18 cellular contexts compared by ENCODE assay signal in genomic region chr15:62909257-62909656, GRCh38.
A peak's percentile ranks its signal among the peaks of the same experiment; 100 is the strongest.
DNase-seq lines count a peak whose midpoint lies in the region; ATAC-seq and TF ChIP-seq lines count a peak whose summit lies in the region.
"Had no signal": no experiment of that assay in that cellular context is flagged by ENCODE, and none has a peak within 500 bp of the region (broad histone marks: within the 10 kb centered on the region; RNA-seq: fewer than 3 reads in every experiment).

No MANE protein-coding gene starts in this region.

- no peak overlapping the region for H2AFZ ChIP-seq in HCT116 (ENCODE audit: low read depth, low read length, poor library complexity, severe bottlenecking)
- no peak overlapping the region for H2AFZ ChIP-seq in Karpas-422 (ENCODE audit: low read length)

- no peak overlapping the region for H3K4me2 ChIP-seq in HCT116 (ENCODE audit: low read length)
- no peak overlapping the region for H3K4me2 ChIP-seq in Karpas-422 (ENCODE audit: low read depth, low read length, poor library complexity, severe bottlenecking)
- H3K4me2 ChIP-seq: SK-N-SH had no signal

- TF ChIP-seq CTCF in HCT116 (IDR thresholded peaks at IDR 0.05 in 2 of 3, conservative IDR thresholded peaks at IDR 0.05 in 1 of 3; ENCODE audit: borderline replicate concordance in 1 of 3, insufficient read depth in 1 of 3, low read depth in 2 of 3, low read length in 2 of 3) (no peak), upper lobe of left lung (IDR thresholded peaks at IDR 0.05) (no peak)

- BruUV-seq in HCT116 (replicated peaks; lab: Mats Ljungman, UMichigan): no TSS peak

- no peak overlapping the region for H3K9ac ChIP-seq in HCT116 (ENCODE audit: low read length)
- H3K9ac ChIP-seq in Karpas-422 (ENCODE audit: low read length): no peak overlapping the region
- H3K9ac ChIP-seq: SK-N-SH had no signal

- H3K9me2 ChIP-seq in HCT116 (ENCODE audit: insufficient read depth) (no peaks in the 10 kb centered on the region), Karpas-422 (replicated peaks; ENCODE audit: insufficient read depth, low read length) (no peaks in the 10 kb centered on the region)
- H3K9me2 ChIP-seq: SK-N-SH had no signal

- ATAC-seq in HCT116 (peak; percentile 38; the same call in 1 of the 2 replicates), left colon (peak; percentile 30), GM21529 (IDR thresholded peaks at IDR 0.05; ENCODE audit: unreplicated experiment) (no peak), upper lobe of left lung (ENCODE audit: low FRiP score in 2 of 2) (no peak)
- ATAC-seq: GM12878 had no signal

- intact Hi-C loops in HCT116 (cut with micrococcal nuclease) (no loop called here), left colon (cut with DNase I, micrococcal nuclease) (loop anchor here in 1 of 2 donors (10.0 kb wide), 1 partner anchor 64 kb away; no protein-coding TSS in a partner anchor)

- H3K27ac ChIP-seq in HCT116 (ENCODE audit: low read depth, low read length) (no peak overlapping the region), Karpas-422 (ENCODE audit: low read length) (no peak overlapping the region), upper lobe of left lung (no peak overlapping the region)

- no peaks in the 10 kb centered on the region for H3K27me3 ChIP-seq in HCT116 (ENCODE audit: insufficient read depth, low read length)
- no peaks in the 10 kb centered on the region for H3K27me3 ChIP-seq in Karpas-422 (ENCODE audit: low read length)
- no peaks in the 10 kb centered on the region for H3K27me3 ChIP-seq in upper lobe of left lung

- CTCF ChIA-PET in HCT116 (lab: Charles Lee): no interaction called here

- POLR2A ChIA-PET in HCT116 (lab: Charles Lee): no interaction called here

- no peaks in the 10 kb centered on the region for H3K79me2 ChIP-seq in HCT116 (ENCODE audit: insufficient read depth, low read length)
- no peaks in the 10 kb centered on the region for H3K79me2 ChIP-seq in Karpas-422 (ENCODE audit: low read length)

- H3K9me3 ChIP-seq in HCT116 (ENCODE audit: control insufficient read depth in 1 of 2, insufficient read depth in 1 of 2, low read depth in 1 of 2, low read length in 2 of 2): no peaks in the 10 kb centered on the region
- no peaks in the 10 kb centered on the region for H3K9me3 ChIP-seq in Karpas-422 (ENCODE audit: low read length)
- H3K9me3 ChIP-seq in upper lobe of left lung: no peaks in the 10 kb centered on the region
- H3K9me3 ChIP-seq: SK-N-SH had no signal

- WGBS in upper lobe of left lung, 2 donors: 91 to 92% methylated on average over 3 of the region's 3 CpGs

- DNase-seq in A172 (ENCODE audit: low spot score): peak; percentile 44
- no peak for DNase-seq in HCT116 (ENCODE audit: low read depth, low spot score)
- DNase-seq in RPMI7951 (ENCODE audit: low read depth): peak; percentile 46
- DNase-seq in left colon: no peak
- no peak for DNase-seq in Karpas-422
- DNase-seq in activated CD4-positive, alpha-beta T cell treated with anti-CD3 and anti-CD28 coated beads, Interleukin-2, amount 50 U/mL, for 48 hours: no peak
- DNase-seq in upper lobe of left lung: no peak
- DNase-seq: 8988T; CD4-positive, alpha-beta memory T cell; DMS153; NCI-H1092 treated with DMSO at 0.1 percent for 48 hours; NCI-H146; NCI-H2081; NCI-H748 treated with DMSO at 0.1 percent for 48 hours; SHP77; SK-N-SH had no signal

- H4K20me1 ChIP-seq in HCT116 (ENCODE audit: insufficient read depth): no peaks in the 10 kb centered on the region
- no peaks in the 10 kb centered on the region for H4K20me1 ChIP-seq in Karpas-422 (ENCODE audit: insufficient read depth, low read depth, low read length)

- TF ChIP-seq EP300 in upper lobe of left lung (IDR thresholded peaks at IDR 0.05): no peak

- RAD21 ChIA-PET in HCT116 (lab: Charles Lee; ENCODE audit: low non-redundant PET in 1 of 2, low total read pairs in 2 of 2, uncharacterized antibody in 2 of 2, unreplicated experiment in 2 of 2): no interaction called here

- peak; percentile 25 for TF ChIP-seq RAD21 in HCT116 (IDR thresholded peaks at IDR 0.05; ENCODE audit: low read depth)

- H3K36me3 ChIP-seq in HCT116 (ENCODE audit: control insufficient read depth in 1 of 2, insufficient read depth in 2 of 2, low read length in 2 of 2) (no peaks in the 10 kb centered on the region), Karpas-422 (ENCODE audit: insufficient read depth, low read length) (no peaks in the 10 kb centered on the region), upper lobe of left lung (no peaks in the 10 kb centered on the region)

- H3K4me3 ChIP-seq in HCT116 (replicated peaks in 1 of 2; ENCODE audit: low read depth in 1 of 2, low read length in 2 of 2) (no peak overlapping the region), Karpas-422 (ENCODE audit: low read length) (no peak overlapping the region), upper lobe of left lung (no peak overlapping the region)
- H3K4me3 ChIP-seq: GM12878 had no signal

- no peak for TF ChIP-seq POLR2A in HCT116 (IDR thresholded peaks at IDR 0.05; ENCODE audit: borderline replicate concordance, extremely low read depth, insufficient read depth, insufficient read length)
- no peak for TF ChIP-seq POLR2A in upper lobe of left lung (IDR thresholded peaks at IDR 0.05)

- H3K4me1 ChIP-seq in HCT116 (ENCODE audit: control insufficient read depth in 1 of 2, insufficient read depth in 2 of 2, low read length in 2 of 2) (peaks cover 0 to 4% of the 10 kb centered on the region in 2 experiments; a peak in 1 of 4 replicates), Karpas-422 (ENCODE audit: low read length) (no peaks in the 10 kb centered on the region), upper lobe of left lung (peaks cover 0 to 7% (median 0%) of the 10 kb centered on the region in 4 donors)

TF ChIP-seq in HCT116, 20 proteins besides CTCF, POLR2A, EP300 and RAD21:
- no peak for TF ChIP-seq TCF7L2 (IDR thresholded peaks at IDR 0.05; ENCODE audit: borderline replicate concordance, extremely low read depth, insufficient read depth, insufficient read length)
- no peak for TF ChIP-seq CBX3 (IDR thresholded peaks at IDR 0.05; ENCODE audit: low read depth)
- TF ChIP-seq REST (IDR thresholded peaks at IDR 0.05; ENCODE audit: low read depth): no peak
- no peak for TF ChIP-seq EGR1 (IDR thresholded peaks at IDR 0.05; ENCODE audit: low read depth)
- TF ChIP-seq EZH2 (IDR thresholded peaks at IDR 0.05): no peak

Comparison
In these comparisons a context has a peak if more than half of its experiments do, and no peak if none do; other contexts are left out.
1. DNase-seq: peak in A172 (single experiment) and RPMI7951 (single experiment); none in HCT116 (single experiment), left colon (0 of 2), Karpas-422 (single experiment), activated CD4-positive, alpha-beta T cell treated with anti-CD3 and anti-CD28 coated beads, Interleukin-2, amount 50 U/mL, for 48 hours (0 of 2) and upper lobe of left lung (0 of 2).
2. ATAC-seq: peak in HCT116 (single experiment) and left colon (single experiment); none in GM21529 (single experiment) and upper lobe of left lung (0 of 2).